Comparison of ENCODE assay signal across 1 cellular context in the genomic region with DNA sequence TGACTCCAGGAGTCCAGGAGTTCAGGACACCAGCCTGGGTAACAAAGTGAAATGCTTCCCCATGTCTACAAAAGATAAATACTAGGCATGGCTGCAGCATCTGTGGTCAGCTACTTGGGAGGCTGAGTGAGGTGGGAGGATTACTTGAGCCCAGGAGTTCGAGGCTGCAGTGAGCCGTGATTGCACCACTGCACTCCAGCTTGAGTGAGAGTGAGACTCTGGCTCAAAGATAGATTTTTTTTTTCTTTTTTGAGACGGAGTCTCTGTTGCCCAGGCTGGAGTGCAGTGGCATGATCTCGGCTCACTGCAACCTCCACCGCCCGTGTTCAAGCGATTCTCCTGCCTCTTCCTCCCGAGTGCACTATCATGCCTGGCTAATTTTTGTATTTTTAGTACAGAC.
TF ChIP-seq lines count a peak whose summit lies in the region.

No MANE protein-coding gene starts in this region.

TF ChIP-seq in K562, 482 proteins besides CTCF, POLR2A, EP300 and RAD21:
- TF ChIP-seq, protein P1, sequence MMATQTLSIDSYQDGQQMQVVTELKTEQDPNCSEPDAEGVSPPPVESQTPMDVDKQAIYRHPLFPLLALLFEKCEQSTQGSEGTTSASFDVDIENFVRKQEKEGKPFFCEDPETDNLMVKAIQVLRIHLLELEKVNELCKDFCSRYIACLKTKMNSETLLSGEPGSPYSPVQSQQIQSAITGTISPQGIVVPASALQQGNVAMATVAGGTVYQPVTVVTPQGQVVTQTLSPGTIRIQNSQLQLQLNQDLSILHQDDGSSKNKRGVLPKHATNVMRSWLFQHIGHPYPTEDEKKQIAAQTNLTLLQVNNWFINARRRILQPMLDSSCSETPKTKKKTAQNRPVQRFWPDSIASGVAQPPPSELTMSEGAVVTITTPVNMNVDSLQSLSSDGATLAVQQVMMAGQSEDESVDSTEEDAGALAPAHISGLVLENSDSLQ (IDR thresholded peaks at IDR 0.05), result peak; percentile 75
- TF ChIP-seq, protein P2, sequence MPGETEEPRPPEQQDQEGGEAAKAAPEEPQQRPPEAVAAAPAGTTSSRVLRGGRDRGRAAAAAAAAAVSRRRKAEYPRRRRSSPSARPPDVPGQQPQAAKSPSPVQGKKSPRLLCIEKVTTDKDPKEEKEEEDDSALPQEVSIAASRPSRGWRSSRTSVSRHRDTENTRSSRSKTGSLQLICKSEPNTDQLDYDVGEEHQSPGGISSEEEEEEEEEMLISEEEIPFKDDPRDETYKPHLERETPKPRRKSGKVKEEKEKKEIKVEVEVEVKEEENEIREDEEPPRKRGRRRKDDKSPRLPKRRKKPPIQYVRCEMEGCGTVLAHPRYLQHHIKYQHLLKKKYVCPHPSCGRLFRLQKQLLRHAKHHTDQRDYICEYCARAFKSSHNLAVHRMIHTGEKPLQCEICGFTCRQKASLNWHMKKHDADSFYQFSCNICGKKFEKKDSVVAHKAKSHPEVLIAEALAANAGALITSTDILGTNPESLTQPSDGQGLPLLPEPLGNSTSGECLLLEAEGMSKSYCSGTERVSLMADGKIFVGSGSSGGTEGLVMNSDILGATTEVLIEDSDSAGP (CRISPR knock-in tag; IDR thresholded peaks at IDR 0.05), result 0 out of 2 replicates have a peak, but pooled peaks have one; percentile 18
- TF ChIP-seq CEBPB (tag; IDR thresholded peaks at IDR 0.05), result peak; percentile 65
